ENCODE assay signal across 27 cellular contexts in genomic region chr12:117207675-117208074, GRCh38.
"Had no signal": no experiment of that assay in that cellular context is flagged by ENCODE, and none has a peak within 500 bp of the region (broad histone marks: within the 10 kb centered on the region; RNA-seq: fewer than 3 reads in every experiment).

No MANE protein-coding gene starts in this region.

- H3K9me3 Mint-ChIP-seq: naive thymus-derived CD8-positive, alpha-beta T cell; nephron; stimulated activated naive CD8-positive, alpha-beta T cell treated with anti-CD3 and anti-CD28 coated beads, Interleukin-15, Interleukin-2, amounts not matched to agents 100 ng/mL and 50 ng/mL, for 24 hours; type B pancreatic cell had no signal

- H3K36me3 Mint-ChIP-seq: type B pancreatic cell had no signal

- H3K27ac Mint-ChIP-seq: naive thymus-derived CD8-positive, alpha-beta T cell; nephron; stimulated activated naive CD8-positive, alpha-beta T cell treated with anti-CD3 and anti-CD28 coated beads, Interleukin-15, Interleukin-2, amounts not matched to agents 100 ng/mL and 50 ng/mL, for 24 hours; type B pancreatic cell had no signal

- H3K4me1 ChIP-seq: heart left ventricle, left lung, lower lobe of right lung, prostate gland, suprapubic skin, tibial artery, vagina had no signal

- H3K4me3 Mint-ChIP-seq: naive thymus-derived CD8-positive, alpha-beta T cell; nephron; stimulated activated naive CD8-positive, alpha-beta T cell treated with anti-CD3 and anti-CD28 coated beads, Interleukin-15, Interleukin-2, amounts not matched to agents 100 ng/mL and 50 ng/mL, for 24 hours; type B pancreatic cell had no signal

- H3K4me3 ChIP-seq: heart left ventricle, hepatocyte, left lung, lower lobe of right lung, ovary, prostate gland, skin epidermis, suprapubic skin, thoracic aorta, tibial artery, vagina had no signal

- H3K4me1 Mint-ChIP-seq: naive thymus-derived CD8-positive, alpha-beta T cell; nephron had no signal

- DNase-seq: heart left ventricle; kidney glomerular epithelial cell; left cardiac atrium; left lung; lower lobe of right lung; mammary epithelial cell; mesenchymal stem cell; naive thymus-derived CD8-positive, alpha-beta T cell; ovary; retina; right cardiac atrium; stimulated activated CD4-positive, alpha-beta T cell treated with anti-CD3 and anti-CD28 coated beads, Interleukin-12 subunit alpha, Interleukin-12 subunit beta, amount 100 ng/mL, for 4 hours; stimulated activated CD4-positive, alpha-beta T cell treated with anti-CD3 and anti-CD28 coated beads, Interleukin-15, amount 100 ng/mL, for 24 hours; stimulated activated CD4-positive, alpha-beta T cell treated with anti-CD3 and anti-CD28 coated beads, Interleukin-2, amount 100 ng/mL, for 24 hours; stimulated activated CD4-positive, alpha-beta T cell treated with anti-CD3 and anti-CD28 coated beads, Interleukin-4, amount 100 ng/mL, for 1 hour; stimulated activated naive CD4-positive, alpha-beta T cell; tibial artery had no signal

- H3K27me3 ChIP-seq: hepatocyte, ovary, vagina had no signal

- ATAC-seq: heart left ventricle; left cardiac atrium; left lung; lower lobe of right lung; naive thymus-derived CD8-positive, alpha-beta T cell; right cardiac atrium; sciatic nerve had no signal

- H3K36me3 ChIP-seq: heart left ventricle, left lung, lower lobe of right lung, ovary, prostate gland, suprapubic skin, thoracic aorta, tibial artery, vagina had no signal

- H3K27ac ChIP-seq: heart left ventricle, hepatocyte, left lung, lower lobe of right lung, ovary, prostate gland, skin epidermis, suprapubic skin, thoracic aorta, tibial artery, vagina had no signal

- H3K9me3 ChIP-seq: heart left ventricle, left lung, lower lobe of right lung, ovary, prostate gland, suprapubic skin, thoracic aorta, tibial artery, vagina had no signal
